Comparison of ENCODE assay signal across 19 cellular contexts in genomic region chr3:25410703-25411102, GRCh38. TPM values are rescaled to one million over a fixed set of nuclear protein-coding genes. Genes with fewer than 3 reads are reported as not detected.
DNase-seq lines count a peak whose midpoint lies in the region; ATAC-seq, FAIRE-seq and TF ChIP-seq lines count a peak whose summit lies in the region.
"Had no signal": no experiment of that assay in that cellular context is flagged by ENCODE, and none has a peak within 500 bp of the region (broad histone marks: within the 10 kb centered on the region; RNA-seq: fewer than 3 reads in every experiment).

No MANE protein-coding gene starts in this region.

- no peak overlapping the region for H2BK120ac ChIP-seq in H1 (replicated peaks; ENCODE audit: low read depth, low read length)

- H3K4me1 ChIP-seq in H1 (replicated peaks in 1 of 4; ENCODE audit: control insufficient read depth in 3 of 4, insufficient read depth in 4 of 4, low read length in 3 of 4) (no peaks in the 10 kb centered on the region), HepG2 (ENCODE audit: insufficient read depth, low read length) (peaks cover 25% of the 10 kb centered on the region), mammary epithelial cell (ENCODE audit: insufficient read depth, low read length) (no peaks in the 10 kb centered on the region)
- H3K4me1 ChIP-seq: BE2C had no signal

- no peak overlapping the region for H4K8ac ChIP-seq in H1 (ENCODE audit: extremely low read depth, insufficient read depth, low read length)

- H3K27ac ChIP-seq in H1 (ENCODE audit: low read depth, low read length) (no peak overlapping the region), HepG2 (ENCODE audit: extremely low read length, insufficient read depth, low read length) (no peak overlapping the region), mammary epithelial cell (ENCODE audit: insufficient read depth, low read depth, low read length) (no peak overlapping the region)
- H3K27ac ChIP-seq: C4-2B, KMS-11 had no signal

- TF ChIP-seq EP300 in H1 (IDR thresholded peaks at IDR 0.05; ENCODE audit: borderline replicate concordance in 1 of 2, low read depth in 2 of 2, low read length in 2 of 2) (no peak), HepG2 (IDR thresholded peaks at IDR 0.05; ENCODE audit: low read depth in 2 of 2, low read length in 2 of 2) (no peak), HepG2 (CRISPR knock-in tag; IDR thresholded peaks at IDR 0.05; ENCODE audit: borderline replicate concordance) (no peak)

- H2AK5ac ChIP-seq in H1 (ENCODE audit: low read depth, low read length): no peak overlapping the region

- TF ChIP-seq RAD21 in H1 (IDR thresholded peaks at IDR 0.05 in 1 of 2, conservative IDR thresholded peaks at IDR 0.05 in 1 of 2; ENCODE audit: low read depth in 2 of 2, low read length in 2 of 2): no peak
- TF ChIP-seq RAD21 in HepG2 (CRISPR knock-in tag; IDR thresholded peaks at IDR 0.05): no peak

- H3K4me2 ChIP-seq in H1 (ENCODE audit: insufficient read depth in 1 of 2, low read depth in 2 of 2, low read length in 2 of 2) (no peak overlapping the region), HepG2 (ENCODE audit: low read depth, low read length) (no peak overlapping the region; the same call in 1 of the 2 replicates), mammary epithelial cell (ENCODE audit: insufficient read depth, low read depth, low read length) (no peak overlapping the region)
- H3K4me2 ChIP-seq: KMS-11 had no signal

- H3K4me3 ChIP-seq in H1 (ENCODE audit: extremely low read depth in 1 of 4, insufficient read depth in 2 of 4, low read depth in 3 of 4, low read length in 4 of 4): no peak overlapping the region
- no peak overlapping the region for H3K4me3 ChIP-seq in HepG2 (replicated peaks in 1 of 3; ENCODE audit: insufficient read depth in 1 of 3, low read depth in 2 of 3, low read length in 3 of 3)
- no peak overlapping the region for H3K4me3 ChIP-seq in mammary epithelial cell (replicated peaks in 1 of 3; ENCODE audit: insufficient read depth in 1 of 3, low read depth in 2 of 3, low read length in 3 of 3)
- H3K4me3 ChIP-seq: HAP-1 had no signal

- no peaks in the 10 kb centered on the region for H3K23me2 ChIP-seq in H1 (ENCODE audit: low read depth, low read length)

- in situ Hi-C loops in HepG2 (cut with HindIII; ENCODE audit: extremely low pct_ligation_motif_present, low pct_unique_long_range_greater_than_20kb): no loop called here
- in situ Hi-C loops in mammary epithelial cell (cut with MboI; ENCODE audit: low sequenced_read_pairs in 2 of 2): no loop called here

- POLR2A ChIA-PET in H1 (lab: Charles Lee; ENCODE audit: partially characterized antibody): no interaction called here
- POLR2A ChIA-PET in HepG2 (lab: Yijun Ruan, JAX): no interaction called here

- no peak overlapping the region for H3K56ac ChIP-seq in H1 (replicated peaks; ENCODE audit: insufficient read length, low read depth, low read length)

- peak overlapping the region in 2 of 3 experiments; percentile 24 to 69 for H3K27ac Mint-ChIP-seq in nephron
- peak overlapping the region; percentile 83 for H3K27ac Mint-ChIP-seq in progenitor cell of endocrine pancreas
- H3K27ac Mint-ChIP-seq in osteocyte (ENCODE audit: unreplicated experiment): no peak overlapping the region
- H3K27ac Mint-ChIP-seq: CD4-positive, alpha-beta memory T cell had no signal

- dilution Hi-C loops in mammary epithelial cell (cut with HindIII; ENCODE audit: low sequenced_read_pairs): no loop called here

- intact Hi-C loops in HepG2 (cut with micrococcal nuclease; ENCODE audit: unreplicated experiment): no loop called here
- intact Hi-C loops in mammary epithelial cell (cut with micrococcal nuclease): no loop called here

- no peak overlapping the region for H3K18ac ChIP-seq in H1 (ENCODE audit: extremely low read depth, low read length)

- no peak overlapping the region for H3K4me3 Mint-ChIP-seq in nephron
- H3K4me3 Mint-ChIP-seq in progenitor cell of endocrine pancreas (ENCODE audit: low read depth): no peak overlapping the region
- H3K4me3 Mint-ChIP-seq in osteocyte (ENCODE audit: unreplicated experiment): no peak overlapping the region
- H3K4me3 Mint-ChIP-seq: CD4-positive, alpha-beta memory T cell had no signal

- H3K79me1 ChIP-seq in H1 (ENCODE audit: low read depth, low read length): no peaks in the 10 kb centered on the region

- H2BK20ac ChIP-seq in H1 (ENCODE audit: low read length): no peak overlapping the region

- H3K9ac ChIP-seq in H1 (replicated peaks in 1 of 4; ENCODE audit: extremely low read depth in 1 of 4, low read depth in 3 of 4, low read length in 3 of 4) (no peak overlapping the region), HepG2 (ENCODE audit: insufficient read depth, low read depth, low read length) (no peak overlapping the region), mammary epithelial cell (ENCODE audit: insufficient read depth, low read length) (no peak overlapping the region)
- H3K9ac ChIP-seq: KMS-11 had no signal

- DNase-seq in H1 (ENCODE audit: low read depth in 1 of 2, low spot score in 2 of 2) (no peak), HepG2 (ENCODE audit: low spot score) (peak; percentile 18), progenitor cell of endocrine pancreas (ENCODE audit: low spot score, unreplicated experiment) (no peak), mammary epithelial cell (no peak), osteocyte (ENCODE audit: extremely low spot score, unreplicated experiment) (no peak)
- DNase-seq in activated CD4-positive, alpha-beta T cell treated with anti-CD3 and anti-CD28 coated beads for 48 hours: no peak
- DNase-seq: BE2C; CD4-positive, alpha-beta memory T cell; DMS153; DND-41; GF-D8; GOT3 had no signal

- H2BK12ac ChIP-seq in H1 (ENCODE audit: low read depth, low read length): no peak overlapping the region

- H3K36me3 ChIP-seq in H1 (ENCODE audit: control insufficient read depth in 2 of 4, insufficient read depth in 4 of 4, low read length in 3 of 4): no peaks in the 10 kb centered on the region
- no peaks in the 10 kb centered on the region for H3K36me3 ChIP-seq in HepG2 (replicated peaks in 1 of 2; ENCODE audit: control insufficient read depth in 1 of 2, insufficient read depth in 2 of 2, low read length in 2 of 2)
- no peaks in the 10 kb centered on the region for H3K36me3 ChIP-seq in mammary epithelial cell (ENCODE audit: insufficient read depth, low read length)
- H3K36me3 ChIP-seq: BE2C, HAP-1 had no signal

- H3K27me3 ChIP-seq in H1 (replicated peaks in 1 of 4; ENCODE audit: control insufficient read depth in 3 of 4, extremely low read depth in 1 of 4, insufficient read depth in 3 of 4, low read length in 3 of 4) (no peaks in the 10 kb centered on the region), HepG2 (ENCODE audit: control insufficient read depth in 1 of 2, insufficient read depth in 2 of 2, low read length in 2 of 2) (no peaks in the 10 kb centered on the region), mammary epithelial cell (ENCODE audit: insufficient read depth, low read length) (no peaks in the 10 kb centered on the region)
- H3K27me3 ChIP-seq: BE2C had no signal

- BruUV-seq in HepG2 (replicated peaks; lab: Mats Ljungman, UMichigan) (no TSS peak), mammary epithelial cell (replicated peaks; lab: Mats Ljungman, UMichigan) (no TSS peak)

- H4K5ac ChIP-seq in H1 (ENCODE audit: insufficient read length, low read depth, low read length): no peak overlapping the region

- FAIRE-seq in H1 (lab: Jason Lieb, UNC) (no peak), HepG2 (lab: Jason Lieb, UNC) (peak; percentile 4)
- FAIRE-seq: A204.1, D721Med had no signal

- H2BK15ac ChIP-seq in H1 (ENCODE audit: low read length): no peak overlapping the region

- no peak for TF ChIP-seq POLR2A in H1 (IDR thresholded peaks at IDR 0.05; ENCODE audit: control extremely low read depth in 1 of 2, low read depth in 2 of 2, low read length in 2 of 2)
- no peak for TF ChIP-seq POLR2A in HepG2 (IDR thresholded peaks at IDR 0.05; ENCODE audit: insufficient read depth in 1 of 2, low read depth in 2 of 2, low read length in 2 of 2)

- H3K79me2 ChIP-seq in H1 (ENCODE audit: control insufficient read depth in 1 of 2, insufficient read depth in 2 of 2, low read length in 2 of 2) (no peaks in the 10 kb centered on the region), HepG2 (ENCODE audit: insufficient read depth, low read length) (no peaks in the 10 kb centered on the region), mammary epithelial cell (ENCODE audit: insufficient read depth, low read length) (no peaks in the 10 kb centered on the region)

- no peak overlapping the region for H3K4ac ChIP-seq in H1 (replicated peaks; ENCODE audit: insufficient read length, low read depth, low read length)

- CTCF ChIA-PET in H1 (lab: Charles Lee; ENCODE audit: partially characterized antibody) (interaction anchor here (1.7 kb wide), 1 partner anchor 33 kb away, joined by 3 read pairs; no protein-coding TSS in a partner anchor), HepG2 (lab: Yijun Ruan, JAX; ENCODE audit: low intra/inter-chr PET ratio, low total read pairs) (no interaction called here), mammary epithelial cell (lab: Charles Lee; ENCODE audit: low non-redundant PET) (no interaction called here)

- no peak overlapping the region for H3K14ac ChIP-seq in H1 (ENCODE audit: insufficient read length)

- no peak overlapping the region for H2BK5ac ChIP-seq in H1 (ENCODE audit: low read depth, low read length)

- H3K9me3 Mint-ChIP-seq in nephron (peaks cover 11% of the 10 kb centered on the region), progenitor cell of endocrine pancreas (ENCODE audit: low read depth) (peaks cover 18% of the 10 kb centered on the region), osteocyte (ENCODE audit: unreplicated experiment) (no peaks in the 10 kb centered on the region)

- ATAC-seq in HepG2: peak; percentile 60
- ATAC-seq in HG02588 (IDR thresholded peaks at IDR 0.05; ENCODE audit: unreplicated experiment): no peak

- H3K27me3 Mint-ChIP-seq in nephron (ENCODE audit: low read depth) (no peaks in the 10 kb centered on the region), progenitor cell of endocrine pancreas (no peaks in the 10 kb centered on the region), osteocyte (ENCODE audit: unreplicated experiment) (no peaks in the 10 kb centered on the region)
- H3K27me3 Mint-ChIP-seq: CD4-positive, alpha-beta memory T cell had no signal

- H3K4me1 Mint-ChIP-seq in nephron (peaks cover 14% of the 10 kb centered on the region), progenitor cell of endocrine pancreas (ENCODE audit: low read depth) (peaks cover 17% of the 10 kb centered on the region), osteocyte (ENCODE audit: unreplicated experiment) (peaks cover 12% of the 10 kb centered on the region)
- H3K4me1 Mint-ChIP-seq: CD4-positive, alpha-beta memory T cell had no signal

- TF ChIP-seq CTCF in H1 (IDR thresholded peaks at IDR 0.05; ENCODE audit: control extremely low read depth in 1 of 3, insufficient read depth in 1 of 3, low read depth in 1 of 3, low read length in 3 of 3) (no peak), HepG2 (CRISPR knock-in tag; IDR thresholded peaks at IDR 0.05) (no peak), nephron (IDR thresholded peaks at IDR 0.05; ENCODE audit: unreplicated experiment in 3 of 3) (no peak), progenitor cell of endocrine pancreas (IDR thresholded peaks at IDR 0.05; ENCODE audit: unreplicated experiment) (no peak), mammary epithelial cell (conservative IDR thresholded peaks at IDR 0.05 in 1 of 2, IDR thresholded peaks at IDR 0.05 in 1 of 2; ENCODE audit: extremely low read depth in 1 of 2, insufficient read depth in 1 of 2, low read depth in 1 of 2, low read length in 2 of 2) (no peak), osteocyte (IDR thresholded peaks at IDR 0.05) (no peak)

- WGBS in H1 (ENCODE audit: extremely low coverage in 1 of 2, insufficient coverage in 1 of 2, insufficient read length in 1 of 2, insufficient replicate concordance in 2 of 2, low coverage in 1 of 2, low lambda C conversion rate in 2 of 2, missing lambda C conversion rate in 1 of 2), 2 experiments: 97% methylated on average over 4 of the region's 4 CpGs; no CpG with 5 or more reads in 1 of the 2 experiments
- WGBS in HepG2 (ENCODE audit: low lambda C conversion rate): 2% methylated on average over 4 of the region's 4 CpGs
- WGBS in mammary epithelial cell (ENCODE audit: low coverage, missing lambda C conversion rate): 59% methylated on average over 4 of the region's 4 CpGs

- H4K20me1 ChIP-seq in H1 (replicated peaks in 1 of 2; ENCODE audit: control insufficient read depth in 1 of 2, insufficient read depth in 2 of 2, low read length in 2 of 2) (no peaks in the 10 kb centered on the region), HepG2 (ENCODE audit: insufficient read depth, low read length) (no peaks in the 10 kb centered on the region), mammary epithelial cell (ENCODE audit: insufficient read depth, low read length) (no peaks in the 10 kb centered on the region)

- no peaks in the 10 kb centered on the region; a peak in 1 of 4 replicates for H3K9me3 ChIP-seq in H1 (ENCODE audit: insufficient read depth in 2 of 2, low read depth in 1 of 2, low read length in 1 of 2)
- H3K9me3 ChIP-seq in HepG2 (ENCODE audit: low read length): no peaks in the 10 kb centered on the region
- no peaks in the 10 kb centered on the region for H3K9me3 ChIP-seq in mammary epithelial cell (replicated peaks; ENCODE audit: insufficient read depth, low read length)
- H3K9me3 ChIP-seq: BE2C, HAP-1 had no signal

- H3K23ac ChIP-seq in H1 (ENCODE audit: insufficient read length): peak overlapping the region; percentile 9

- H4K91ac ChIP-seq in H1 (replicated peaks; ENCODE audit: insufficient read length, low read length): no peak overlapping the region

- H3K36me3 Mint-ChIP-seq in nephron (ENCODE audit: low read depth) (peaks cover 9% of the 10 kb centered on the region), progenitor cell of endocrine pancreas (ENCODE audit: insufficient read depth) (no peaks in the 10 kb centered on the region), osteocyte (ENCODE audit: unreplicated experiment) (no peaks in the 10 kb centered on the region)
- H3K36me3 Mint-ChIP-seq: CD4-positive, alpha-beta memory T cell had no signal

- H2AFZ ChIP-seq in H1 (ENCODE audit: low read length): no peak overlapping the region
- H2AFZ ChIP-seq in HepG2 (ENCODE audit: low read length): no peak overlapping the region
- H2AFZ ChIP-seq in mammary epithelial cell (ENCODE audit: low read depth, low read length): no peak overlapping the region

RNA-seq across cellular contexts. Expression of gene RARB, which starts 17.4 kb away (rescaled TPM):
- 0.22 and 0.44 TPM in 2 replicates for total RNA-seq in H1 (2021; fragmentation: NEBNext Ultra II Directional; extraction: Animal tissue kit (Norgen Biotek cat#: 25700))
- polyA plus RNA-seq in H1 (2011; rRNA removed) (0.13 and 0.15 TPM in 2 replicates), HepG2 (2011; rRNA removed) (0.16 TPM in 1 of 2 replicates, not detected in the other), mammary epithelial cell (0.08 TPM)
- 0.10 TPM for polyA plus RNA-seq in H1 (2011; cell fraction: cytosol; rRNA removed)
- 0.20 TPM for polyA plus RNA-seq in H1 (2011; cell fraction: nucleus; rRNA removed)
- 0.11 to 0.30 TPM (median 0.28 TPM) in 3 of 4 replicates, not detected in the other for polyA plus RNA-seq in H1 (2012, experiment 1 of 2)
- not detected for polyA plus RNA-seq in H1 (2012, experiment 2 of 2)
- polyA plus RNA-seq in H1 (2013, experiment 1 of 2): 0.14 TPM
- 0.15 TPM for polyA plus RNA-seq in H1 (2013, experiment 2 of 2)
- polyA minus RNA-seq in H1 (2011; rRNA and poly(A)+ RNA removed): 0.27 and 0.98 TPM in 2 replicates
- not detected for polyA minus RNA-seq in H1 (2011; cell fraction: cytosol; rRNA and poly(A)+ RNA removed)
- polyA minus RNA-seq in H1 (2011; cell fraction: nucleus; rRNA and poly(A)+ RNA removed): 1.2 TPM
- total RNA-seq in HepG2 (2016; rRNA removed; fragmentation: Illumina TruSeq; extraction: Trizol) (not detected in 2 replicates), progenitor cell of endocrine pancreas (26.3 and 30.0 TPM in 2 replicates), mammary epithelial cell (1 to 10 TPM in 1 of 2 donors, under 1 TPM in 1; 0.59 to 8.2 TPM), osteocyte (4.8 and 5.0 TPM in 2 replicates)
- total RNA-seq in HepG2 (2016; cell fraction: cytosol; rRNA removed; fragmentation: Illumina TruSeq; extraction: Trizol; ENCODE audit: low read depth): not detected in 2 replicates
- not detected in 2 replicates for total RNA-seq in HepG2 (2016; cell fraction: insoluble cytoplasmic fraction; rRNA removed; fragmentation: Illumina TruSeq; extraction: Trizol)
- not detected in 2 replicates for total RNA-seq in HepG2 (2016; cell fraction: membrane; rRNA removed; fragmentation: Illumina TruSeq; extraction: Trizol)
- total RNA-seq in HepG2 (2016; cell fraction: nucleus; rRNA removed; fragmentation: Illumina TruSeq; extraction: Trizol): not detected in 2 replicates
- polyA plus RNA-seq in HepG2 (2011; cell fraction: cytosol; rRNA removed): 0.04 TPM in 1 of 2 replicates, not detected in the other
- polyA plus RNA-seq in HepG2 (2011; cell fraction: nucleus; rRNA removed): 0.05 TPM in 1 of 2 replicates, not detected in the other
- 0.07 TPM in 1 of 2 replicates, not detected in the other for polyA plus RNA-seq in HepG2 (2012)
- polyA plus RNA-seq in HepG2 (2016; cell fraction: cytosol; fragmentation: Illumina TruSeq; extraction: Trizol; ENCODE audit: low read depth): not detected in 2 replicates
- polyA plus RNA-seq in HepG2 (2016; cell fraction: insoluble cytoplasmic fraction; fragmentation: Illumina TruSeq; extraction: Trizol; ENCODE audit: low read depth): not detected in 2 replicates
- polyA plus RNA-seq in HepG2 (2016; cell fraction: membrane; fragmentation: Illumina TruSeq; extraction: Trizol; ENCODE audit: low read depth): not detected in 2 replicates
- not detected in 2 replicates for polyA plus RNA-seq in HepG2 (2016; cell fraction: nucleus; fragmentation: Illumina TruSeq; extraction: Trizol; ENCODE audit: insufficient read depth, low read depth)
- polyA minus RNA-seq in HepG2 (2011; rRNA and poly(A)+ RNA removed; ENCODE audit: low replicate concordance): not detected in 2 replicates
- not detected in 2 replicates for polyA minus RNA-seq in HepG2 (2011; cell fraction: cytosol; rRNA and poly(A)+ RNA removed)
- polyA minus RNA-seq in HepG2 (2011; cell fraction: nucleus; rRNA and poly(A)+ RNA removed): 0.26 and 0.75 TPM in 2 replicates
- polyA minus RNA-seq in mammary epithelial cell: 9.0 TPM
- total RNA-seq: CD4-positive, alpha-beta memory T cell had no signal
